ENCODE assay signal across 17 cellular contexts in the genomic region with DNA sequence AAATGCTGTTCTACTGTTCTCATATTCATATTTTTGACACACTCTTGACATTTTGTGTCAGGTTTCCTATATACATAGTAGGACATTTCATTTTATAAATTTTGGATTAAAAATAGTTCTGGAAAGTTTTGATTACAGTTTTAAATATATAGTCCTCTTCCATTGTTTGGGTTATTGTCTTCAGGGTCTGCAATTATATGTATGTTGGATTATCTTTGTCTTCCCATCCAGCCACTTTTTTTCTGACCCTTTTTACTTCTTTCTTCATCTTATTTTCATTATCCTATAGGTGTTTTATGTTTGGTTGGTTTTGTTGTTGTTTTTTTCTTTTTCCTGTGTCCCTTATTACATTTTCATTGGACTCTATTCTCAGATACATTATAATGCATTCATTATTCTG.
DNase-seq lines count a peak whose midpoint lies in the region; ATAC-seq and TF ChIP-seq lines count a peak whose summit lies in the region.
"Had no signal": no experiment of that assay in that cellular context is flagged by ENCODE, and none has a peak within 500 bp of the region (broad histone marks: within the 10 kb centered on the region; RNA-seq: fewer than 3 reads in every experiment).

No MANE protein-coding gene starts in this region.

- dilution Hi-C loops in mammary epithelial cell (cut with HindIII; ENCODE audit: low sequenced_read_pairs), result no loop called here

- peaks cover 11 to 14% of the 10 kb centered on the region in 2 donors for H3K9me3 Mint-ChIP-seq in activated T-cell treated with anti-CD3 and anti-CD28 coated beads, Interleukin-2, amount 50 U/mL, for 72 hours
- H3K9me3 Mint-ChIP-seq in activated T-cell treated with anti-CD3 and anti-CD28 coated beads, Interleukin-2, amount 50 U/mL, for 4 hours, result peaks cover 17% of the 10 kb centered on the region
- peaks cover 3% of the 10 kb centered on the region for H3K9me3 Mint-ChIP-seq in glutamatergic neuron (ENCODE audit: unreplicated experiment)

- H3K27ac ChIP-seq in HCT116 (ENCODE audit: low read depth, low read length) (no peak overlapping the region), PC-9 (peak overlapping the region; percentile 52), smooth muscle cell (ENCODE audit: low read depth) (no peak overlapping the region), mammary epithelial cell (ENCODE audit: insufficient read depth, low read depth, low read length) (no peak overlapping the region)
- H3K27ac ChIP-seq: A549, GM23248 had no signal

- H3K36me3 ChIP-seq in HCT116 (ENCODE audit: control insufficient read depth in 1 of 2, insufficient read depth in 2 of 2, low read length in 2 of 2) (no peaks in the 10 kb centered on the region), PC-9 (ENCODE audit: low read depth) (no peaks in the 10 kb centered on the region), smooth muscle cell (ENCODE audit: low read depth) (no peaks in the 10 kb centered on the region), mammary epithelial cell (ENCODE audit: insufficient read depth, low read length) (no peaks in the 10 kb centered on the region)

- TF ChIP-seq CTCF in HCT116 (IDR thresholded peaks at IDR 0.05 in 2 of 3, conservative IDR thresholded peaks at IDR 0.05 in 1 of 3; ENCODE audit: borderline replicate concordance in 1 of 3, insufficient read depth in 1 of 3, low read depth in 2 of 3, low read length in 2 of 3) (no peak), PC-9 (conservative IDR thresholded peaks at IDR 0.05) (no peak), smooth muscle cell (IDR thresholded peaks at IDR 0.05; ENCODE audit: borderline replicate concordance, insufficient read depth, poor library complexity, severe bottlenecking) (no peak), glutamatergic neuron (IDR thresholded peaks at IDR 0.05; ENCODE audit: partially characterized antibody, unreplicated experiment) (no peak), mammary epithelial cell (conservative IDR thresholded peaks at IDR 0.05 in 1 of 2, IDR thresholded peaks at IDR 0.05 in 1 of 2; ENCODE audit: extremely low read depth in 1 of 2, insufficient read depth in 1 of 2, low read depth in 1 of 2, low read length in 2 of 2) (no peak)

- POLR2A ChIA-PET in HCT116 (lab: Charles Lee), result no interaction called here
- POLR2A ChIA-PET in PC-9 (lab: Charles Lee; ENCODE audit: unreplicated experiment), result interaction anchor here (0.6 to 0.7 kb wide), 2 partner anchors 23 to 335 kb away, joined by 3 to 4 read pairs; no protein-coding TSS in a partner anchor

- no peak for TF ChIP-seq POLR2A in HCT116 (IDR thresholded peaks at IDR 0.05; ENCODE audit: borderline replicate concordance, extremely low read depth, insufficient read depth, insufficient read length)

- H3K27ac Mint-ChIP-seq in activated T-cell treated with anti-CD3 and anti-CD28 coated beads, Interleukin-2, amount 50 U/mL, for 72 hours, result peak overlapping the region; percentile 81
- H3K27ac Mint-ChIP-seq in glutamatergic neuron (ENCODE audit: unreplicated experiment), result no peak overlapping the region
- H3K27ac Mint-ChIP-seq: CD4-positive, alpha-beta memory T cell had no signal

- no peak overlapping the region for H3K4me3 Mint-ChIP-seq in activated T-cell treated with anti-CD3 and anti-CD28 coated beads, Interleukin-2, amount 50 U/mL, for 72 hours
- no peak overlapping the region for H3K4me3 Mint-ChIP-seq in activated T-cell treated with anti-CD3 and anti-CD28 coated beads, Interleukin-2, amount 50 U/mL, for 4 hours
- no peak overlapping the region for H3K4me3 Mint-ChIP-seq in glutamatergic neuron (ENCODE audit: unreplicated experiment)

- H3K79me2 ChIP-seq in HCT116 (ENCODE audit: insufficient read depth, low read length) (no peaks in the 10 kb centered on the region), PC-9 (ENCODE audit: low read depth) (no peaks in the 10 kb centered on the region), smooth muscle cell (ENCODE audit: low read depth) (no peaks in the 10 kb centered on the region), mammary epithelial cell (ENCODE audit: insufficient read depth, low read length) (no peaks in the 10 kb centered on the region)

- H3K4me1 ChIP-seq in HCT116 (ENCODE audit: control insufficient read depth in 1 of 2, insufficient read depth in 2 of 2, low read length in 2 of 2), result peaks cover 0 to under 1% of the 10 kb centered on the region in 2 experiments; a peak in 2 of 4 replicates
- peaks cover 2% of the 10 kb centered on the region; the same call in 1 of the 2 replicates for H3K4me1 ChIP-seq in PC-9 (replicated peaks; ENCODE audit: insufficient read depth)
- no peaks in the 10 kb centered on the region for H3K4me1 ChIP-seq in smooth muscle cell (ENCODE audit: low read depth)
- H3K4me1 ChIP-seq in mammary epithelial cell (ENCODE audit: insufficient read depth, low read length), result no peaks in the 10 kb centered on the region

- H3K4me1 Mint-ChIP-seq in activated T-cell treated with anti-CD3 and anti-CD28 coated beads, Interleukin-2, amount 50 U/mL, for 72 hours (ENCODE audit: low read depth), result no peaks in the 10 kb centered on the region
- H3K4me1 Mint-ChIP-seq in activated T-cell treated with anti-CD3 and anti-CD28 coated beads, Interleukin-2, amount 50 U/mL, for 4 hours (ENCODE audit: low read depth), result no peaks in the 10 kb centered on the region
- no peaks in the 10 kb centered on the region for H3K4me1 Mint-ChIP-seq in glutamatergic neuron (ENCODE audit: low read depth, unreplicated experiment)
- H3K4me1 Mint-ChIP-seq: CD4-positive, alpha-beta memory T cell had no signal

- CTCF ChIA-PET in HCT116 (lab: Charles Lee) (no interaction called here), PC-9 (lab: Charles Lee) (no interaction called here), mammary epithelial cell (lab: Charles Lee; ENCODE audit: low non-redundant PET) (no interaction called here)

- H2AFZ ChIP-seq in HCT116 (ENCODE audit: low read depth, low read length, poor library complexity, severe bottlenecking) (no peak overlapping the region), PC-9 (no peak overlapping the region), smooth muscle cell (ENCODE audit: low read depth) (no peak overlapping the region), mammary epithelial cell (ENCODE audit: low read depth, low read length) (no peak overlapping the region)
- H2AFZ ChIP-seq: GM23248 had no signal

- BruUV-seq in HCT116 (replicated peaks; lab: Mats Ljungman, UMichigan), result no TSS peak
- BruUV-seq in PC-9 (replicated peaks; lab: Mats Ljungman, UMichigan), result no TSS peak
- BruUV-seq in mammary epithelial cell (replicated peaks; lab: Mats Ljungman, UMichigan), result no TSS peak

- H3K27me3 ChIP-seq in HCT116 (ENCODE audit: insufficient read depth, low read length) (no peaks in the 10 kb centered on the region), PC-9 (ENCODE audit: insufficient read depth, low read depth) (no peaks in the 10 kb centered on the region), smooth muscle cell (ENCODE audit: low read depth) (no peaks in the 10 kb centered on the region), mammary epithelial cell (ENCODE audit: insufficient read depth, low read length) (no peaks in the 10 kb centered on the region)

- in situ Hi-C loops in mammary epithelial cell (cut with MboI; ENCODE audit: low sequenced_read_pairs in 2 of 2), result no loop called here

- H3K36me3 Mint-ChIP-seq in activated T-cell treated with anti-CD3 and anti-CD28 coated beads, Interleukin-2, amount 50 U/mL, for 72 hours (ENCODE audit: insufficient read depth in 2 of 2), result peaks cover 9% of the 10 kb centered on the region in 2 donors
- no peaks in the 10 kb centered on the region for H3K36me3 Mint-ChIP-seq in activated T-cell treated with anti-CD3 and anti-CD28 coated beads, Interleukin-2, amount 50 U/mL, for 4 hours (ENCODE audit: insufficient read depth)
- H3K36me3 Mint-ChIP-seq in glutamatergic neuron (ENCODE audit: unreplicated experiment), result peaks cover 6% of the 10 kb centered on the region
- H3K36me3 Mint-ChIP-seq: CD4-positive, alpha-beta memory T cell had no signal

- intact Hi-C loops in HCT116 (cut with micrococcal nuclease) (no loop called here), PC-9 (cut with micrococcal nuclease; ENCODE audit: unreplicated experiment) (no loop called here), mammary epithelial cell (cut with micrococcal nuclease) (no loop called here)

- no peaks in the 10 kb centered on the region for H3K9me2 ChIP-seq in HCT116 (ENCODE audit: insufficient read depth)
- H3K9me2 ChIP-seq in PC-9 (ENCODE audit: insufficient read depth), result no peaks in the 10 kb centered on the region

- TF ChIP-seq RAD21 in HCT116 (IDR thresholded peaks at IDR 0.05; ENCODE audit: low read depth), result no peak

- H3K4me2 ChIP-seq in HCT116 (ENCODE audit: low read length), result no peak overlapping the region
- H3K4me2 ChIP-seq in PC-9, result no peak overlapping the region
- H3K4me2 ChIP-seq in smooth muscle cell, result no peak overlapping the region
- H3K4me2 ChIP-seq in mammary epithelial cell (ENCODE audit: insufficient read depth, low read depth, low read length), result no peak overlapping the region
- H3K4me2 ChIP-seq: A549 had no signal

- no peak overlapping the region for H3K9ac ChIP-seq in HCT116 (ENCODE audit: low read length)
- H3K9ac ChIP-seq in smooth muscle cell (ENCODE audit: low read depth), result no peak overlapping the region
- H3K9ac ChIP-seq in mammary epithelial cell (ENCODE audit: insufficient read depth, low read length), result no peak overlapping the region
- H3K9ac ChIP-seq: GM23248 had no signal

- ATAC-seq in activated T-cell treated with anti-CD3 and anti-CD28 coated beads, Interleukin-2, amount 50 U/mL, for 72 hours (replicated peaks in 1 of 2), result no peak
- ATAC-seq in activated T-cell treated with anti-CD3 and anti-CD28 coated beads, Interleukin-2, amount 50 U/mL, for 4 hours, result no peak
- no peak for ATAC-seq in HCT116
- ATAC-seq: A549 had no signal

- H3K27me3 Mint-ChIP-seq in activated T-cell treated with anti-CD3 and anti-CD28 coated beads, Interleukin-2, amount 50 U/mL, for 72 hours (ENCODE audit: low read depth), result no peaks in the 10 kb centered on the region
- H3K27me3 Mint-ChIP-seq in activated T-cell treated with anti-CD3 and anti-CD28 coated beads, Interleukin-2, amount 50 U/mL, for 4 hours (ENCODE audit: low read depth), result no peaks in the 10 kb centered on the region
- H3K27me3 Mint-ChIP-seq in glutamatergic neuron (ENCODE audit: unreplicated experiment), result peaks cover 2% of the 10 kb centered on the region

- DNase-seq in activated T-cell treated with anti-CD3 and anti-CD28 coated beads, Interleukin-2, amount 50 U/mL, for 72 hours, result no peak
- DNase-seq in activated T-cell treated with anti-CD3 and anti-CD28 coated beads, Interleukin-2, amount 50 U/mL, for 4 hours, result no peak
- no peak for DNase-seq in HCT116 (ENCODE audit: low read depth, low spot score)
- no peak for DNase-seq in PC-9
- DNase-seq in smooth muscle cell (lab: John Stamatoyannopoulos, UW; ENCODE audit: unreplicated experiment), result no peak
- no peak for DNase-seq in glutamatergic neuron
- DNase-seq in mammary epithelial cell, result no peak
- DNase-seq: 8988T; ACHN; C1 segment of cervical spinal cord; CD4-positive, alpha-beta memory T cell; COR-L47; DMS153; DMS79 treated with DMSO at 0.1 percent for 48 hours; GM23248; H7 had no signal

- no peaks in the 10 kb centered on the region; a peak in 1 of 4 replicates for H3K9me3 ChIP-seq in HCT116 (ENCODE audit: control insufficient read depth in 1 of 2, insufficient read depth in 1 of 2, low read depth in 1 of 2, low read length in 2 of 2)
- H3K9me3 ChIP-seq in PC-9 (ENCODE audit: insufficient read depth, low read depth), result peaks cover 23% of the 10 kb centered on the region
- H3K9me3 ChIP-seq in smooth muscle cell (replicated peaks; ENCODE audit: low read depth), result peaks cover 11% of the 10 kb centered on the region
- H3K9me3 ChIP-seq in mammary epithelial cell (replicated peaks; ENCODE audit: insufficient read depth, low read length), result no peaks in the 10 kb centered on the region

- RAD21 ChIA-PET in HCT116 (lab: Charles Lee; ENCODE audit: low non-redundant PET in 1 of 2, low total read pairs in 2 of 2, uncharacterized antibody in 2 of 2, unreplicated experiment in 2 of 2), result no interaction called here

- H3K4me3 ChIP-seq in HCT116 (replicated peaks in 1 of 2; ENCODE audit: low read depth in 1 of 2, low read length in 2 of 2), result no peak overlapping the region
- no peak overlapping the region for H3K4me3 ChIP-seq in PC-9
- H3K4me3 ChIP-seq in smooth muscle cell, result no peak overlapping the region
- H3K4me3 ChIP-seq in mammary epithelial cell (replicated peaks in 1 of 3; ENCODE audit: insufficient read depth in 1 of 3, low read depth in 2 of 3, low read length in 3 of 3), result no peak overlapping the region
- H3K4me3 ChIP-seq: A549, GM23248 had no signal

- H3F3A ChIP-seq in PC-9 (ENCODE audit: insufficient read depth, low read depth), result peaks cover 15% of the 10 kb centered on the region
- no peaks in the 10 kb centered on the region for H3F3A ChIP-seq in smooth muscle cell (ENCODE audit: low read depth)

- no peaks in the 10 kb centered on the region for H4K20me1 ChIP-seq in HCT116 (ENCODE audit: insufficient read depth)
- H4K20me1 ChIP-seq in PC-9 (ENCODE audit: insufficient read depth), result no peaks in the 10 kb centered on the region
- H4K20me1 ChIP-seq in smooth muscle cell (ENCODE audit: low read depth), result no peaks in the 10 kb centered on the region
- H4K20me1 ChIP-seq in mammary epithelial cell (ENCODE audit: insufficient read depth, low read length), result no peaks in the 10 kb centered on the region
